Comparison of ENCODE assay signal across 1 cellular context in the genomic region with DNA sequence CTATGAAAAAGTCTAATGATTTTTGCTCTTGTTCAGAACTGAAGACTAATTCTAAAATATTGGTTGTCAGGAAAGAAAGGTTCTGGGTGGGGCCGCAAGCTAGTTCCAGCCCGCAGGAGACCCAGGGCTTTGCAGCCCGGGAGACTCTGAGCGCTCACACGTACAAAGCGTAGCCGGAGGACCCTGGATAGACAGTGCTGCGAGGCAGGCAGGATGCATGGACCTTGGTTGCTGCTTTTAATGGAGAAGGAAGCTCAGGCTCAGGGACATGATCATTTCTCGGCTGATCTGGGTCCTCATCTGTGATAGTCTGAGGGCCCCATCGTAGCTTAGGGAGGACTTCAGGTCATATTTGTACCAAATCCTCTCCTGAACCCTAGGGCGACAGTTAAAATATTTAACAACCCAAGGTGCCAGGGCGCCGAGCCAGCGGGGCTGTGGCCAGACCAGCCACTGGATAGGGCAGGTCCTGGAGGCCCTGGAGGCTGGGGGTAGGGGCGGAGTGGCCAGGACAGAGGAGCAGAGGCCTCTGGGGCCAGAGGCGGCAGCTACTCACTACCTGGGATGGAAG.
TF ChIP-seq lines count a peak whose summit lies in the region.

No MANE protein-coding gene starts in this region.

TF ChIP-seq in IMR-90, 13 proteins besides CTCF, POLR2A, EP300 and RAD21 (continued from another document):
- TF ChIP-seq NFE2L2 (IDR thresholded peaks at IDR 0.05; ENCODE audit: low read depth, low read length) = no peak
